1 cellular context compared by ENCODE assay signal in genomic region chr17:18234853-18235380, GRCh38.
TF ChIP-seq lines count a peak whose summit lies in the region.

No MANE protein-coding gene starts in this region.

TF ChIP-seq in IMR-90, 13 proteins besides CTCF, POLR2A, EP300 and RAD21:
- TF ChIP-seq MXI1 (IDR thresholded peaks at IDR 0.05; ENCODE audit: borderline replicate concordance, low read depth, low read length) (no peak), NFE2L2 (IDR thresholded peaks at IDR 0.05; ENCODE audit: low read depth, low read length) (no peak), RFX5 (IDR thresholded peaks at IDR 0.05; ENCODE audit: low read depth, low read length) (no peak), MAZ (IDR thresholded peaks at IDR 0.05; ENCODE audit: borderline replicate concordance, low read depth, low read length) (no peak), BHLHE40 (IDR thresholded peaks at IDR 0.05; ENCODE audit: low read depth, low read length) (no peak), CHD1 (IDR thresholded peaks at IDR 0.05; ENCODE audit: low read depth, low read length) (no peak)
